8 cellular contexts compared by ENCODE assay signal in the genomic region with DNA sequence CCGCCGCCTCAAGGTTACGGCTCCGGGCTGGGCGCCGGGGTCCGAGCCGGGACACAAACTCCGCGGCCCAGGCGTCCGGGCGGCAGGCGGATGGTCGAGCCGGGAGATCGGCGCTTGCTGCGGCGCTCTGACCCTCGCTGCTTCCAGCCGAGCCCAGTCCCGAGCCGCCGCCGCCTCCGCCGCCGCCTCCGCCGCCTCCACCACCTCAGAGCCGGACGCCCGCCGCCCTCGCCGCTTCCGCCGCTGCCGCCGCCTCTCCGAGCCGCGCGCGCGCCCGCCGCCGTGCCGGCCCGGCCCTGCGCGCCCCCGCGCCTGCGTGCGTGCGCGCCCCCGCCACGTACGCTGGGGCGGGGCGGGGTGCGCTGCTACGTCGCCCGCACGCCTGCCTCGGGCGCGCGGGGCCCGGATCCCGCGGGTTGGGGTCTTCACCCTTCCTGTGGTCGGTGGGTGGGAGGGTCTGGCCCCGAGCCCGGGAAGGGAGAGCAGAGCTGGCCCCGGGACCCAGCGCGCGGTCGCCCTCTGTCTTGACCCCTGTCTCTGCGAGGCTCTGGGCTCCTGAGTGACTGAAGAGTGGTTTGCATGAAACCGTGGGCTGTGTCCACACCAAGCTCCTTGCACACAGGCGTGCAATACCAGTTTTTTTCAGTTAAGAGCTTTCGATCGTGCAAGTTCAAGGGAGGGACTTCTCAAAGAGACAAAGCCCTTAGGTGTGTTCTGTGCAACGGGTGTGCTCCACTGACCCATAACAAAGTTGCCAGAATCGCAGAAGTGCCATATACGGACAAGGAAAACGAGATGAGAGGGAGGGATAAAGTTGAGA.
DNase-seq lines count a peak whose midpoint lies in the region; ATAC-seq and TF ChIP-seq lines count a peak whose summit lies in the region.

Gene SMURF1 (minus strand): TSS at position 256 of the 820 bp plus-strand sequence. CDS start 328 bp downstream, outside the sequence.

- ATAC-seq in GM19043 (IDR thresholded peaks at IDR 0.05; ENCODE audit: low read depth, unreplicated experiment) (peak; percentile 63), HG03342 (IDR thresholded peaks at IDR 0.05; ENCODE audit: unreplicated experiment) (peak; percentile 69)

- no peaks in the 10 kb centered on the region for H3K27me3 ChIP-seq in BLaER1
- no peaks in the 10 kb centered on the region for H3K27me3 ChIP-seq in mucosa of rectum (ENCODE audit: control insufficient read depth in 2 of 2, insufficient read depth in 2 of 2, low read length in 2 of 2)

- H3K36me3 ChIP-seq in BLaER1 (peaks cover 10% of the 10 kb centered on the region; the same call in 1 of the 2 replicates), mucosa of rectum (ENCODE audit: control insufficient read depth in 2 of 2, insufficient read depth in 2 of 2, low read length in 2 of 2) (no peaks in the 10 kb centered on the region)

- H4K20me1 ChIP-seq in BLaER1 = peaks cover 37% of the 10 kb centered on the region

- peak within 1 kb of the TSS; percentile 87 for H3K4me3 ChIP-seq in BLaER1
- peak within 1 kb of the TSS; percentile 91 to 95 for H3K4me3 ChIP-seq in mucosa of rectum (ENCODE audit: low read length in 2 of 2)

- 0 out of 2 replicates have a peak, but pooled peaks cover 4% of the 10 kb centered on the region for H3K9me3 ChIP-seq in BLaER1
- H3K9me3 ChIP-seq in mucosa of rectum (ENCODE audit: control insufficient read depth in 2 of 2, low read length in 2 of 2) = no peaks in the 10 kb centered on the region

- H3K4me1 ChIP-seq in BLaER1 = peaks cover 39% of the 10 kb centered on the region
- peaks cover 12 to 16% of the 10 kb centered on the region in 2 donors for H3K4me1 ChIP-seq in mucosa of rectum (ENCODE audit: control insufficient read depth in 2 of 2, insufficient read depth in 2 of 2, low read length in 2 of 2)

- peak within 1 kb of the TSS; percentile 95 for H3K27ac ChIP-seq in BLaER1
- peak within 1 kb of the TSS; percentile 94 to 97 for H3K27ac ChIP-seq in mucosa of rectum (ENCODE audit: low read depth in 2 of 2, low read length in 2 of 2)

- H3K9ac ChIP-seq in BLaER1 = peak within 1 kb of the TSS; percentile 95
- H3K9ac ChIP-seq in mucosa of rectum (ENCODE audit: low read depth in 1 of 2, low read length in 2 of 2) = peak within 1 kb of the TSS; percentile 52 to 75

- peak within 1 kb of the TSS; percentile 87 for H3K4me2 ChIP-seq in BLaER1

- DNase-seq in NOMO-1 treated with DMSO at 0.1 percent for 48 hours (lab: John Stamatoyannopoulos, UW; ENCODE audit: unreplicated experiment) (peak; percentile 60), erythroblast (lab: John Stamatoyannopoulos, UW) (peak; percentile 85 to 92)
- peak; percentile 81 for DNase-seq in activated T-cell treated with anti-CD3 and anti-CD28 coated beads, Interleukin-2, amount 50 U/mL, for 1 hour
- peak; percentile 52 for DNase-seq in stimulated activated CD8-positive, alpha-beta memory T cell treated with anti-CD3 and anti-CD28 coated beads, Interleukin-4, amount 100 ng/mL, for 24 hours (ENCODE audit: low read depth)

- peak; percentile 55 for TF ChIP-seq POLR2A in erythroblast (IDR thresholded peaks at IDR 0.05; ENCODE audit: low read length)

Comparison
In these comparisons a context has a peak if more than half of its experiments do, and no peak if none do; other contexts are left out.
1. Peak in every context shown above with its lines: DNase-seq, ATAC-seq, H3K4me3 ChIP-seq and H3K27ac ChIP-seq.